ENCODE assay signal across 8 cellular contexts in the genomic region with DNA sequence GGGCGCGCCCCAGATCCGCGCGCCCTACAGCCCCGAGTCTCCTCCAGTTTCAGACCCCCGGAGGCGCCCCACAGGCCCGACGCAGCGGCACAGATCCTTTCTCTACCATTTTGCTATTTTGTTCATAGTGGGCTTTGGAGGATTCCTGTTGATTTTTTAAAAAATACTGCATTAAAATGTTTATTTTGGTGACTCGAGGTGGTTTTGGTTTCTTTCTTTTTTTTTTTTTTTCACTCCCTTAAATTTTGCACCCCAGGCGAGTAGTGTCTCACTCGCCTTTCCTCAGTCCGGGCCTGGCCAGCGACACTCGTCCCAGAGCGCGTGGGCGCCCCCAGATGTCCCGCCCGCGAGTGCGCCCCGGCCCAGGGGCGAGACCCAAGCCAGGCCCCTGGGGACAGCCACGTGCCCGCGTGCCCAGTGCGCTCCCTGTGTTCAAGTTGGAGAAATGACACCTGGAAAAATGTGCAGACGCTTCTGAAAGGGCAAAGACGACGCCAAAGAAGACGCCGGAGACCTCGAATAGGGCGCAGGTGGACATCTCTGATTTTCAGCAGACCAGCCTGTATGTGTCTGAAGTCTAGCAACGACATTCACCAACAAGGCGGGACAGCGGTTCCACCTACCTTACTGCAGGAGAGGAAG.
DNase-seq lines count a peak whose midpoint lies in the region; ATAC-seq and TF ChIP-seq lines count a peak whose summit lies in the region.

No MANE protein-coding gene starts in this region.

- peak; percentile 11; the same call in 1 of the 3 replicates for ATAC-seq in RWPE2 (ENCODE audit: low read depth)
- no peak for ATAC-seq in HG03457 (IDR thresholded peaks at IDR 0.05; ENCODE audit: unreplicated experiment)

- DNase-seq in AG08395 (ENCODE audit: low spot score) (peak; percentile 68), KBM-7 (peak; percentile 59), RWPE2 (ENCODE audit: low spot score) (no peak), choroid plexus epithelial cell (ENCODE audit: low read depth) (no peak)
- peak in 2 of 3 donors; percentile 17 to 30 for DNase-seq in stimulated activated CD4-positive, alpha-beta T cell treated with anti-CD3 and anti-CD28 coated beads, Interleukin-12 subunit alpha, Interleukin-12 subunit beta, amount 100 ng/mL, for 48 hours (ENCODE audit: low read depth in 2 of 3, low spot score in 1 of 3)

- no peaks in the 10 kb centered on the region for H3K27me3 ChIP-seq in RWPE2 (ENCODE audit: insufficient read depth, poor library complexity, severe bottlenecking)
- no peaks in the 10 kb centered on the region for H3K27me3 ChIP-seq in layer of hippocampus (ENCODE audit: control insufficient read depth, insufficient read depth, low read length)

- peak; percentile 51 for TF ChIP-seq POLR2A in GM15510 (IDR thresholded peaks at IDR 0.05; ENCODE audit: borderline replicate concordance, extremely low read depth, insufficient read length)

- in situ Hi-C loops in KBM-7 (cut with MboI; ENCODE audit: low pct_unique_long_range_greater_than_20kb, low sequenced_read_pairs): no loop called here

- peak; percentile 39 for TF ChIP-seq CTCF in RWPE2 (IDR thresholded peaks at IDR 0.05; ENCODE audit: poor library complexity, severe bottlenecking)
- peak; percentile 4 for TF ChIP-seq CTCF in choroid plexus epithelial cell (conservative IDR thresholded peaks at IDR 0.05; ENCODE audit: low read depth, low read length)

- H3K36me3 ChIP-seq in RWPE2 (ENCODE audit: low read depth): no peaks in the 10 kb centered on the region

- H3K4me1 ChIP-seq in RWPE2 (ENCODE audit: insufficient read depth, poor library complexity, severe bottlenecking): no peaks in the 10 kb centered on the region

- H3K9me3 ChIP-seq in RWPE2 (ENCODE audit: severe bottlenecking): no peaks in the 10 kb centered on the region

- no peak overlapping the region for H3K27ac ChIP-seq in RWPE2 (ENCODE audit: poor library complexity, severe bottlenecking)
- H3K27ac ChIP-seq in layer of hippocampus (ENCODE audit: low read depth, low read length): peak overlapping the region; percentile 68

- H3K4me3 ChIP-seq in RWPE2 (ENCODE audit: severe bottlenecking): peak overlapping the region; percentile 58
- peak overlapping the region; percentile 68 for H3K4me3 ChIP-seq in choroid plexus epithelial cell (ENCODE audit: low read depth, low read length)

Comparison
In these comparisons a context has a peak if more than half of its experiments do, and no peak if none do; other contexts are left out.
1. DNase-seq: peak in AG08395 (single experiment), KBM-7 (single experiment) and stimulated activated CD4-positive, alpha-beta T cell treated with anti-CD3 and anti-CD28 coated beads, Interleukin-12 subunit alpha, Interleukin-12 subunit beta, amount 100 ng/mL, for 48 hours (2 of 3); none in RWPE2 (single experiment) and choroid plexus epithelial cell (single experiment).